ENCODE assay signal across 13 cellular contexts in the genomic region with DNA sequence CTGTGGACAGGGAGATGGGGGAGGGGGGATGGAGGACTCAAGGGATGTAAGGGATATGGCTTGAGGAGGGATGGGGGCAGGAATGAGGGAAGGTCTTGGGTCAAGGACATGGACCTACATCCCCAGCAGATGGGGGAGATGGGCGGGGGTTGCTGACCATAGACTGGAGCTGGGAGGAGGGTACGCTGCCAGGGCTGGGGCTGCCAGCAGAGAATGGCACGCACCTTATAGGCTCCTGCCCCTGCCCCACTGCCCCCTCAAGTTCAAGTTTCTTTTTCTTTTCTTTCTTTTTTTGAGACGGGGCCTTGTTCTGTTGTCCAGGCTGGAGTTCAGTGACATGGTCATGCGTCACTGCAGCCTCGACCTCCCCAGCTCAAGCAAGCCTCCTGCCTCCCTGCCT. TPM values are rescaled to one million over a fixed set of nuclear protein-coding genes. Genes with fewer than 3 reads are reported as not detected.
DNase-seq lines count a peak whose midpoint lies in the region; ATAC-seq, FAIRE-seq and TF ChIP-seq lines count a peak whose summit lies in the region.
"Not testable (repeated sequence)": the region's sequence is repeated elsewhere in the genome, so short reads cannot be mapped to it uniquely, and the experiment has no call there.
"Had no signal": no experiment of that assay in that cellular context is flagged by ENCODE, and none has a peak within 500 bp of the region (broad histone marks: within the 10 kb centered on the region; RNA-seq: fewer than 3 reads in every experiment).

No MANE protein-coding gene starts in this region.

- H3K9me3 ChIP-seq in T-helper 17 cell (ENCODE audit: control insufficient read depth, low read length, poor library complexity, severe bottlenecking); upper lobe of right lung: not testable (repeated sequence)

- not testable (repeated sequence) for ATAC-seq in T-helper 17 cell; effector memory CD8-positive, alpha-beta T cell (replicated peaks); natural killer cell treated with Interleukin-12 subunit alpha and Interleukin-12 subunit beta and Interleukin-15 and Interleukin-18, amount 100 ng/mL, for 72 hours; upper lobe of right lung

- not testable (repeated sequence) for H3K4me3 ChIP-seq in upper lobe of right lung

- peak; percentile 56 for FAIRE-seq in GM12891 (lab: Jason Lieb, UNC)

- TF ChIP-seq POLR2A in GM12891 (IDR thresholded peaks at IDR 0.05; ENCODE audit: low read depth, low read length), result not testable (repeated sequence)

- H3K4me1 ChIP-seq in upper lobe of right lung, result not testable (repeated sequence)

- peak overlapping the region; percentile 51 for H3K27ac ChIP-seq in upper lobe of right lung

- DNase-seq in GM12891 (ENCODE audit: insufficient read length, low spot score); T-helper 17 cell; activated T-helper 1 cell treated with anti-CD3 and anti-CD28 coated beads, Interleukin-12 subunit alpha, Interleukin-12 subunit beta, Interleukin-2, Interleukin-4 antibody, amounts not matched to agents 30 ng/mL and 10 ng/mL and 1 ng/mL, durations not matched to agents 14 hours and 24 hours and 36 hours (ENCODE audit: low spot score); effector memory CD8-positive, alpha-beta T cell; natural killer cell treated with Interleukin-12 subunit alpha and Interleukin-12 subunit beta and Interleukin-15 and Interleukin-18, amount 100 ng/mL, for 72 hours (ENCODE audit: low spot score); upper lobe of right lung: not testable (repeated sequence)

- not testable (repeated sequence) for H3K36me3 Mint-ChIP-seq in T-helper 17 cell (ENCODE audit: low read depth)
- peaks cover 28% of the 10 kb centered on the region for H3K36me3 Mint-ChIP-seq in activated T-helper 1 cell treated with anti-CD3 and anti-CD28 coated beads, Interleukin-12 subunit alpha, Interleukin-12 subunit beta, Interleukin-2, Interleukin-4 antibody, amounts not matched to agents 30 ng/mL and 10 ng/mL and 1 ng/mL, durations not matched to agents 14 hours and 24 hours and 36 hours (ENCODE audit: low read depth)
- H3K36me3 Mint-ChIP-seq in effector memory CD8-positive, alpha-beta T cell (ENCODE audit: insufficient read depth), result peaks cover 34% of the 10 kb centered on the region
- H3K36me3 Mint-ChIP-seq in natural killer cell treated with Interleukin-12 subunit alpha and Interleukin-12 subunit beta and Interleukin-15 and Interleukin-18, amount 100 ng/mL, for 72 hours, result peaks cover 23% of the 10 kb centered on the region

- not testable (repeated sequence) for TF ChIP-seq CTCF in upper lobe of right lung (IDR thresholded peaks at IDR 0.05)

- intact Hi-C loops in activated T-helper 1 cell treated with anti-CD3 and anti-CD28 coated beads, Interleukin-12 subunit alpha, Interleukin-12 subunit beta, Interleukin-2, Interleukin-4 antibody, amounts not matched to agents 30 ng/mL and 10 ng/mL and 1 ng/mL, durations not matched to agents 14 hours and 24 hours and 36 hours (cut with micrococcal nuclease), result loop anchor here (1.0 to 2.0 kb wide), 3 partner anchors 9 to 25 kb away; no protein-coding TSS in a partner anchor
- intact Hi-C loops in upper lobe of right lung (cut with DNase I), result not testable (repeated sequence)

- H3K4me3 Mint-ChIP-seq in T-helper 17 cell, result peak overlapping the region; percentile 91
- H3K4me3 Mint-ChIP-seq in activated T-helper 1 cell treated with anti-CD3 and anti-CD28 coated beads, Interleukin-12 subunit alpha, Interleukin-12 subunit beta, Interleukin-2, Interleukin-4 antibody, amounts not matched to agents 30 ng/mL and 10 ng/mL and 1 ng/mL, durations not matched to agents 14 hours and 24 hours and 36 hours, result peak overlapping the region; percentile 84
- H3K4me3 Mint-ChIP-seq in effector memory CD8-positive, alpha-beta T cell, result peak overlapping the region; percentile 80 to 94
- H3K4me3 Mint-ChIP-seq in natural killer cell treated with Interleukin-12 subunit alpha and Interleukin-12 subunit beta and Interleukin-15 and Interleukin-18, amount 100 ng/mL, for 72 hours, result peak overlapping the region; percentile 85

- not testable (repeated sequence) for H3K27me3 Mint-ChIP-seq in T-helper 17 cell; activated T-helper 1 cell treated with anti-CD3 and anti-CD28 coated beads, Interleukin-12 subunit alpha, Interleukin-12 subunit beta, Interleukin-2, Interleukin-4 antibody, amounts not matched to agents 30 ng/mL and 10 ng/mL and 1 ng/mL, durations not matched to agents 14 hours and 24 hours and 36 hours (ENCODE audit: insufficient read depth); effector memory CD8-positive, alpha-beta T cell; natural killer cell treated with Interleukin-12 subunit alpha and Interleukin-12 subunit beta and Interleukin-15 and Interleukin-18, amount 100 ng/mL, for 72 hours

- peaks cover 69% of the 10 kb centered on the region for H3K4me1 Mint-ChIP-seq in T-helper 17 cell
- peaks cover 84% of the 10 kb centered on the region for H3K4me1 Mint-ChIP-seq in activated T-helper 1 cell treated with anti-CD3 and anti-CD28 coated beads, Interleukin-12 subunit alpha, Interleukin-12 subunit beta, Interleukin-2, Interleukin-4 antibody, amounts not matched to agents 30 ng/mL and 10 ng/mL and 1 ng/mL, durations not matched to agents 14 hours and 24 hours and 36 hours (ENCODE audit: low read depth)
- H3K4me1 Mint-ChIP-seq in effector memory CD8-positive, alpha-beta T cell (ENCODE audit: low read depth in 2 of 2), result peaks cover 75 to 78% of the 10 kb centered on the region in 2 donors
- peaks cover 76 to 85% of the 10 kb centered on the region in 2 donors for H3K4me1 Mint-ChIP-seq in natural killer cell treated with Interleukin-12 subunit alpha and Interleukin-12 subunit beta and Interleukin-15 and Interleukin-18, amount 100 ng/mL, for 72 hours (ENCODE audit: low read depth in 2 of 2)

- not testable (repeated sequence) for H3K27me3 ChIP-seq in upper lobe of right lung

- not testable (repeated sequence) for H3K36me3 ChIP-seq in upper lobe of right lung

- peaks cover 19% of the 10 kb centered on the region for H3K9me3 Mint-ChIP-seq in activated T-helper 1 cell treated with anti-CD3 and anti-CD28 coated beads, Interleukin-12 subunit alpha, Interleukin-12 subunit beta, Interleukin-2, Interleukin-4 antibody, amounts not matched to agents 30 ng/mL and 10 ng/mL and 1 ng/mL, durations not matched to agents 14 hours and 24 hours and 36 hours
- not testable (repeated sequence) for H3K9me3 Mint-ChIP-seq in effector memory CD8-positive, alpha-beta T cell; natural killer cell treated with Interleukin-12 subunit alpha and Interleukin-12 subunit beta and Interleukin-15 and Interleukin-18, amount 100 ng/mL, for 72 hours

- H3K27ac Mint-ChIP-seq in T-helper 17 cell, result peak overlapping the region; percentile 98
- H3K27ac Mint-ChIP-seq in activated T-helper 1 cell treated with anti-CD3 and anti-CD28 coated beads, Interleukin-12 subunit alpha, Interleukin-12 subunit beta, Interleukin-2, Interleukin-4 antibody, amounts not matched to agents 30 ng/mL and 10 ng/mL and 1 ng/mL, durations not matched to agents 14 hours and 24 hours and 36 hours, result peak overlapping the region; percentile 100
- H3K27ac Mint-ChIP-seq in effector memory CD8-positive, alpha-beta T cell, result peak overlapping the region; percentile 93 to 99
- peak overlapping the region; percentile 98 to 100 for H3K27ac Mint-ChIP-seq in natural killer cell treated with Interleukin-12 subunit alpha and Interleukin-12 subunit beta and Interleukin-15 and Interleukin-18, amount 100 ng/mL, for 72 hours

RNA-seq across cellular contexts. Expression of gene IL32, which starts 10.5 kb away (rescaled TPM):
- 512 TPM for polyA plus RNA-seq in GM12891 (2012; ENCODE audit: low read depth, missing spikeins)
- total RNA-seq in T-helper 17 cell (1,000 to 10,000 TPM; 1,099 to 1,147 TPM), upper lobe of right lung (91.5 TPM)
- 993 TPM in 2 replicates for total RNA-seq in activated T-helper 1 cell treated with anti-CD3 and anti-CD28 coated beads, Interleukin-12 subunit alpha, Interleukin-12 subunit beta, Interleukin-2, Interleukin-4 antibody, amounts not matched to agents 30 ng/mL and 10 ng/mL and 1 ng/mL, durations not matched to agents 14 hours and 24 hours and 36 hours
- total RNA-seq in natural killer cell treated with Interleukin-12 subunit alpha and Interleukin-12 subunit beta and Interleukin-15 and Interleukin-18, amount 100 ng/mL, for 72 hours, result 1,000 to 10,000 TPM in 1 of 2 donors, 100 to 1,000 TPM in 1; 678 to 1,235 TPM

RNA-seq across cellular contexts. Expression of gene ZSCAN10, which starts 23.1 kb away (rescaled TPM):
- polyA plus RNA-seq in GM12891 (2012; ENCODE audit: low read depth, missing spikeins), result 0.06 TPM
- under 1 TPM; 0.12 to 0.26 TPM for total RNA-seq in T-helper 17 cell
- 0.07 TPM in 1 of 2 replicates, not detected in the other for total RNA-seq in activated T-helper 1 cell treated with anti-CD3 and anti-CD28 coated beads, Interleukin-12 subunit alpha, Interleukin-12 subunit beta, Interleukin-2, Interleukin-4 antibody, amounts not matched to agents 30 ng/mL and 10 ng/mL and 1 ng/mL, durations not matched to agents 14 hours and 24 hours and 36 hours
- total RNA-seq in natural killer cell treated with Interleukin-12 subunit alpha and Interleukin-12 subunit beta and Interleukin-15 and Interleukin-18, amount 100 ng/mL, for 72 hours, result under 1 TPM in 1 of 2 donors, not detected in 1; 0.22 TPM
- not detected for total RNA-seq in upper lobe of right lung
- total RNA-seq: dermis blood vessel endothelial cell, glomerular endothelial cell, lower leg skin, posterior vena cava, right lobe of liver, Right ventricle myocardium inferior had no signal

RNA-seq across cellular contexts. Expression of gene MMP25, which starts 29.6 kb away (rescaled TPM):
- polyA plus RNA-seq in GM12891 (2012; ENCODE audit: low read depth, missing spikeins), result 0.68 TPM
- 1 to 10 TPM; 1.4 to 1.5 TPM for total RNA-seq in T-helper 17 cell
- 11.9 and 12.8 TPM in 2 replicates for total RNA-seq in activated T-helper 1 cell treated with anti-CD3 and anti-CD28 coated beads, Interleukin-12 subunit alpha, Interleukin-12 subunit beta, Interleukin-2, Interleukin-4 antibody, amounts not matched to agents 30 ng/mL and 10 ng/mL and 1 ng/mL, durations not matched to agents 14 hours and 24 hours and 36 hours
- 10 to 100 TPM; 54.3 to 66.6 TPM for total RNA-seq in natural killer cell treated with Interleukin-12 subunit alpha and Interleukin-12 subunit beta and Interleukin-15 and Interleukin-18, amount 100 ng/mL, for 72 hours
- 12.8 TPM for total RNA-seq in upper lobe of right lung
- total RNA-seq: dermis blood vessel endothelial cell had no signal

RNA-seq across cellular contexts. Expression of gene ZNF205, which starts 36.4 kb away (rescaled TPM):
- 0.05 TPM for polyA plus RNA-seq in GM12891 (2012; ENCODE audit: low read depth, missing spikeins)
- not detected for total RNA-seq in T-helper 17 cell
- 0.15 and 0.39 TPM in 2 replicates for total RNA-seq in activated T-helper 1 cell treated with anti-CD3 and anti-CD28 coated beads, Interleukin-12 subunit alpha, Interleukin-12 subunit beta, Interleukin-2, Interleukin-4 antibody, amounts not matched to agents 30 ng/mL and 10 ng/mL and 1 ng/mL, durations not matched to agents 14 hours and 24 hours and 36 hours
- total RNA-seq in natural killer cell treated with Interleukin-12 subunit alpha and Interleukin-12 subunit beta and Interleukin-15 and Interleukin-18, amount 100 ng/mL, for 72 hours, result not detected
- total RNA-seq in upper lobe of right lung, result 11.7 TPM

RNA-seq across cellular contexts. Expression of gene BICDL2, which starts 39.2 kb away (rescaled TPM):
- 0.37 TPM for polyA plus RNA-seq in GM12891 (2012; ENCODE audit: low read depth, missing spikeins)
- not detected for total RNA-seq in T-helper 17 cell
- total RNA-seq in activated T-helper 1 cell treated with anti-CD3 and anti-CD28 coated beads, Interleukin-12 subunit alpha, Interleukin-12 subunit beta, Interleukin-2, Interleukin-4 antibody, amounts not matched to agents 30 ng/mL and 10 ng/mL and 1 ng/mL, durations not matched to agents 14 hours and 24 hours and 36 hours, result 0.20 TPM in 1 of 2 replicates, not detected in the other
- total RNA-seq in natural killer cell treated with Interleukin-12 subunit alpha and Interleukin-12 subunit beta and Interleukin-15 and Interleukin-18, amount 100 ng/mL, for 72 hours, result under 1 TPM; 0.50 to 0.67 TPM
- total RNA-seq in upper lobe of right lung, result 16.3 TPM
- total RNA-seq: dermis blood vessel endothelial cell, glomerular endothelial cell, NCI-H460, Right ventricle myocardium inferior had no signal
